Comparison of ENCODE assay signal across 8 cellular contexts in the genomic region with DNA sequence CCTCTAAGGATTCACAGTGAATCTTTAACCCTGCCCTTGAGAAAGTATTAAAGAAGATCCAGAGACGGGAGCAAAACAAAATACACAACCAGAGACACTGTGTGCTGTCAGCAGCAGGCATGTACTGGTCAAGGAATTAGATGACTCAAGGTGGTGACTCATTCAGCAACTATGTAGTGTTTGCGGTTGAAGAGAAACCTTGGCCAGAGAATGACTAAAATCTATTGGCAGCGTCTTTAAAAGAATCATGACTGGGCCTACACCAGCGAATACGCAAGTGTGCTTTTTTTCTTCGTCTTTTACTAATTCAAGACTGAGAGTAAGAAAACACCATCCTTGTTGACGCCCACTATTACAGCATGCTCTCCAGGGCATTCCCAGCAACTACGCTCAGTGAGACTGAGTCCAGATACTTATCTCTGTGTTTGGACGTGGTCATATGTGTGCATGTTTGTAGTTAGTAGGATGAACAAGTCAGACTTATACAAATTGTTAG.
A peak's percentile ranks its signal among the peaks of the same experiment; 100 is the strongest.
DNase-seq lines count a peak whose midpoint lies in the region; ATAC-seq, FAIRE-seq and TF ChIP-seq lines count a peak whose summit lies in the region.

No MANE protein-coding gene starts in this region.

- H3K4me3 Mint-ChIP-seq in mesothelial cell of epicardium: no peak overlapping the region

- H3K27ac Mint-ChIP-seq in mesothelial cell of epicardium: peak overlapping the region; percentile 92

- peaks cover 42% of the 10 kb centered on the region for H3K4me1 Mint-ChIP-seq in mesothelial cell of epicardium

- no peaks in the 10 kb centered on the region for H3K27me3 Mint-ChIP-seq in mesothelial cell of epicardium (ENCODE audit: low read depth)

- TF ChIP-seq CTCF in mesothelial cell of epicardium (IDR thresholded peaks at IDR 0.05; ENCODE audit: unreplicated experiment): no peak

- ATAC-seq in GM19395 (IDR thresholded peaks at IDR 0.05; ENCODE audit: unreplicated experiment) (peak; percentile 100), HG03175 (IDR thresholded peaks at IDR 0.05; ENCODE audit: unreplicated experiment) (peak; percentile 100)

- peaks cover 9% of the 10 kb centered on the region for H3K9me3 Mint-ChIP-seq in mesothelial cell of epicardium

- DNase-seq in DMS 273 treated with DMSO at 0.1 percent for 48 hours (lab: John Stamatoyannopoulos, UW) (peak; percentile 50), RPMI8226 (peak; percentile 86), mesothelial cell of epicardium (ENCODE audit: low spot score in 2 of 2, unreplicated experiment in 2 of 2) (no peak), NCI-H2029 treated with DMSO at 0.1 percent for 48 hours (lab: John Stamatoyannopoulos, UW) (no peak), NCI-H1436 (lab: John Stamatoyannopoulos, UW) (no peak)

- peak; percentile 98 for FAIRE-seq in endometrium (lab: Jason Lieb, UNC)

- peaks cover 4% of the 10 kb centered on the region for H3K36me3 Mint-ChIP-seq in mesothelial cell of epicardium

Comparison
In these comparisons a context has a peak if more than half of its experiments do, and no peak if none do; other contexts are left out.
1. DNase-seq: peak in DMS 273 treated with DMSO at 0.1 percent for 48 hours (single experiment) and RPMI8226 (single experiment); none in mesothelial cell of epicardium (0 of 2), NCI-H2029 treated with DMSO at 0.1 percent for 48 hours (single experiment) and NCI-H1436 (single experiment).